8 cellular contexts compared by ENCODE assay signal in the genomic region with DNA sequence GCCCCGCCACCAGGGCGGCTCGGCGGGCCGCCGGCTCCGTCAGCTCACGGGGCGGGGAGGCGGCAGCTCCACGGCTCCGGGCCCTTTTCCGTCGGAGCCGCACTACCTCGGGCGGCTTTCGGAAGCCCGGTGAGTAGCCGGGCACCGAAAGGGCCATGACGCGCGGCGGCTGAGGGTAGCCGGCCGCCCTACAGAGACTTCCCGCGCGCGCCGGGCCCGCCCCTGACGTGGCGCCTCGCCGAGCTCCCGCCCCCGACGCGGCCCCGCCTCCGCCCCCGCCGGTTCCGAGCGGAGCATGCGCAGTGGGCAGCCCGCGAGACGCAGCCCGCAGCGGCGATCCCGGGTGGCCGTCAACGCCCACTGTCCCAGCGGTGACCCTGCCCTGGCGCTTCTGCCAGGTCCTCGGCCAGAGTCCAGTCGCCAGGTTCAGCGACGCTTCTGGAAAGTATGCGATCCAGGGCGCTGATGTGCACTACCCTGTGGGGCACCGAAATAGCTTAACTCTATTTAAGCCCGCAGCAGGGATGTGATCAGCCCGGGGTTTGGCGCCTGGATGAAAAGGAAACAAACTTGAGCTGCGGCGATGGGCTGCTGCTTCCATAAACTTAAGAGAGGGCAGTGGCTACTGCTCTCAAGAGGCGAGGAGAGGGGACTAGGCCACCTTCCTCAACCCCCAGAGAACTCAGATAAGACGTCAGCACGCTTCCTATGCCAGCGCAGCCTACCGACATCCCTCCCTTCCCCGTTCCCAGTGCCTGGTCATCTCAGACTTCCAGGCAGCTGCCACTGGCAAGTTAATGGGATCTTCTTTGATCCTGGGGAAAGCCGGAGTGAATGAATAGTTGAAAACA. TPM values are rescaled to one million over a fixed set of nuclear protein-coding genes. Genes with fewer than 3 reads are reported as not detected.
DNase-seq lines count a peak whose midpoint lies in the region; ATAC-seq and TF ChIP-seq lines count a peak whose summit lies in the region.

A gene with protein sequence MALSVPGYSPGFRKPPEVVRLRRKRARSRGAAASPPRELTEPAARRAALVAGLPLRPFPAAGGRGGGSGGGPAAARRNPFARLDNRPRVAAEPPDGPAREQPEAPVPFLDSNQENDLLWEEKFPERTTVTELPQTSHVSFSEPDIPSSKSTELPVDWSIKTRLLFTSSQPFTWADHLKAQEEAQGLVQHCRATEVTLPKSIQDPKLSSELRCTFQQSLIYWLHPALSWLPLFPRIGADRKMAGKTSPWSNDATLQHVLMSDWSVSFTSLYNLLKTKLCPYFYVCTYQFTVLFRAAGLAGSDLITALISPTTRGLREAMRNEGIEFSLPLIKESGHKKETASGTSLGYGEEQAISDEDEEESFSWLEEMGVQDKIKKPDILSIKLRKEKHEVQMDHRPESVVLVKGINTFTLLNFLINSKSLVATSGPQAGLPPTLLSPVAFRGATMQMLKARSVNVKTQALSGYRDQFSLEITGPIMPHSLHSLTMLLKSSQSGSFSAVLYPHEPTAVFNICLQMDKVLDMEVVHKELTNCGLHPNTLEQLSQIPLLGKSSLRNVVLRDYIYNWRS (minus strand): TSS at position 200 of the 851 bp plus-strand sequence. CDS start 43 bp downstream, at position 157.

- peak; percentile 95 for ATAC-seq in CD4-positive, CD25-positive, alpha-beta regulatory T cell (ENCODE audit: low read depth in 2 of 2)
- ATAC-seq in GM19372 (IDR thresholded peaks at IDR 0.05; ENCODE audit: low read depth, unreplicated experiment) (peak; percentile 87), HG03521 (IDR thresholded peaks at IDR 0.05; ENCODE audit: unreplicated experiment) (peak; percentile 89), right lobe of liver (peak; percentile 93 to 98 (median 94))

- peak within 1 kb of the TSS; percentile 94 to 97 (median 96) for H3K4me3 Mint-ChIP-seq in CD4-positive, CD25-positive, alpha-beta regulatory T cell
- peak within 1 kb of the TSS; percentile 92 for H3K4me3 Mint-ChIP-seq in activated CD4-positive, alpha-beta memory T cell treated with anti-CD3 and anti-CD28 coated beads for 36 hours

- peak; percentile 81 for TF ChIP-seq POLR2A in right lobe of liver (IDR thresholded peaks at IDR 0.05)

- peak within 1 kb of the TSS; percentile 72 for H3K27ac ChIP-seq in CD4-positive, CD25-positive, alpha-beta regulatory T cell (ENCODE audit: insufficient read depth, low read length, poor library complexity, severe bottlenecking)
- H3K27ac ChIP-seq in dorsolateral prefrontal cortex (peak within 1 kb of the TSS; percentile 4 to 92 (median 82)), right lobe of liver (peak within 1 kb of the TSS; percentile 86 to 95 (median 93))

- no peaks in the 10 kb centered on the region for H3K9me3 ChIP-seq in CD4-positive, CD25-positive, alpha-beta regulatory T cell (ENCODE audit: control insufficient read depth in 2 of 2, low read length in 2 of 2)
- no peaks in the 10 kb centered on the region for H3K9me3 ChIP-seq in right lobe of liver

- H3K27me3 Mint-ChIP-seq in CD4-positive, CD25-positive, alpha-beta regulatory T cell = no peaks in the 10 kb centered on the region
- no peaks in the 10 kb centered on the region for H3K27me3 Mint-ChIP-seq in activated CD4-positive, alpha-beta memory T cell treated with anti-CD3 and anti-CD28 coated beads for 36 hours

- H3K27me3 ChIP-seq in CD4-positive, CD25-positive, alpha-beta regulatory T cell (ENCODE audit: control insufficient read depth, insufficient read depth, low read length) = no peaks in the 10 kb centered on the region
- H3K27me3 ChIP-seq in dorsolateral prefrontal cortex = no peaks in the 10 kb centered on the region
- H3K27me3 ChIP-seq in right lobe of liver = no peaks in the 10 kb centered on the region

- TF ChIP-seq CTCF in dorsolateral prefrontal cortex (IDR thresholded peaks at IDR 0.05 in 54 of 56, conservative IDR thresholded peaks at IDR 0.05 in 2 of 56; ENCODE audit: low read depth in 1 of 56, partially characterized antibody in 56 of 56) (peak in 25 of 56 donors; percentile 4 to 44 (median 29)), right lobe of liver (IDR thresholded peaks at IDR 0.05) (no peak)

- 0% methylated on average over 16 of the region's 78 CpGs for WGBS in right lobe of liver (ENCODE audit: insufficient coverage, low coverage, low lambda C conversion rate, missing lambda C conversion rate)

- peaks cover 4% of the 10 kb centered on the region for H3K36me3 Mint-ChIP-seq in CD4-positive, CD25-positive, alpha-beta regulatory T cell
- peaks cover 16% of the 10 kb centered on the region for H3K36me3 Mint-ChIP-seq in activated CD4-positive, alpha-beta memory T cell treated with anti-CD3 and anti-CD28 coated beads for 36 hours

- H3K4me1 ChIP-seq in CD4-positive, CD25-positive, alpha-beta regulatory T cell (ENCODE audit: control insufficient read depth, insufficient read depth, low read length, poor library complexity, severe bottlenecking) = peaks cover 19% of the 10 kb centered on the region
- peaks cover 0 to 13% (median 6%) of the 10 kb centered on the region in 4 donors for H3K4me1 ChIP-seq in right lobe of liver

- DNase-seq in CD4-positive, CD25-positive, alpha-beta regulatory T cell = peak; percentile 84 to 90 (median 85)
- DNase-seq in NCI-H774 (lab: John Stamatoyannopoulos, UW) (peak; percentile 84), dorsolateral prefrontal cortex (peak; percentile 51 to 94 (median 79)), right lobe of liver (peak; percentile 96)
- DNase-seq in activated CD4-positive, alpha-beta memory T cell treated with anti-CD3 and anti-CD28 coated beads for 36 hours = peak; percentile 90
- peak; percentile 79 to 89 for DNase-seq in stimulated activated CD4-positive, alpha-beta T cell treated with anti-CD3 and anti-CD28 coated beads, Interleukin-4, amount 100 ng/mL, for 4 hours

- H3K36me3 ChIP-seq in CD4-positive, CD25-positive, alpha-beta regulatory T cell (ENCODE audit: control insufficient read depth, insufficient read depth, low read length) = no peaks in the 10 kb centered on the region
- no peaks in the 10 kb centered on the region for H3K36me3 ChIP-seq in right lobe of liver

- H3K9me3 Mint-ChIP-seq in CD4-positive, CD25-positive, alpha-beta regulatory T cell = no peaks in the 10 kb centered on the region
- H3K9me3 Mint-ChIP-seq in activated CD4-positive, alpha-beta memory T cell treated with anti-CD3 and anti-CD28 coated beads for 36 hours = no peaks in the 10 kb centered on the region

- intact Hi-C loops in activated CD4-positive, alpha-beta memory T cell treated with anti-CD3 and anti-CD28 coated beads for 36 hours (cut with micrococcal nuclease) = loop anchor here (1.0 to 5.0 kb wide), 4 partner anchors 46 to 111 kb away; a partner anchor contains a TSS
- intact Hi-C loops in dorsolateral prefrontal cortex (cut with DNase I) (loop anchor here (1.0 to 5.0 kb wide), 4 partner anchors 46 to 106 kb away; a partner anchor contains a TSS), right lobe of liver (cut with DNase I) (no loop called here)

- POLR2A ChIA-PET in activated CD4-positive, alpha-beta memory T cell treated with anti-CD3 and anti-CD28 coated beads for 36 hours (lab: Charles Lee) = interaction anchor here (0.6 to 2.6 kb wide), 12 partner anchors 8 to 977 kb away, joined by 3 to 16 read pairs (median 4); a partner anchor contains a TSS

- peaks cover 6 to 16% (median 16%) of the 10 kb centered on the region in 4 donors for H3K4me1 Mint-ChIP-seq in CD4-positive, CD25-positive, alpha-beta regulatory T cell
- H3K4me1 Mint-ChIP-seq in activated CD4-positive, alpha-beta memory T cell treated with anti-CD3 and anti-CD28 coated beads for 36 hours (ENCODE audit: low read depth) = peaks cover 21% of the 10 kb centered on the region

- CTCF ChIA-PET in activated CD4-positive, alpha-beta memory T cell treated with anti-CD3 and anti-CD28 coated beads for 36 hours (lab: Charles Lee) = interaction anchor here (0.6 to 4.4 kb wide), 10 partner anchors 9 to 308 kb away, joined by 3 to 51 read pairs (median 3); a partner anchor contains a TSS

- H3K27ac Mint-ChIP-seq in CD4-positive, CD25-positive, alpha-beta regulatory T cell = peak within 1 kb of the TSS; percentile 43 to 95 (median 81)
- peak within 1 kb of the TSS; percentile 72 for H3K27ac Mint-ChIP-seq in activated CD4-positive, alpha-beta memory T cell treated with anti-CD3 and anti-CD28 coated beads for 36 hours

- peak within 1 kb of the TSS; percentile 86 for H3K4me3 ChIP-seq in CD4-positive, CD25-positive, alpha-beta regulatory T cell (ENCODE audit: low read depth, low read length)
- H3K4me3 ChIP-seq in dorsolateral prefrontal cortex (peak within 1 kb of the TSS; percentile 58 to 97 (median 85)), right lobe of liver (peak within 1 kb of the TSS; percentile 81 to 86 (median 85))

RNA-seq across cellular contexts. Expression of the gene that starts here (rescaled TPM):
- total RNA-seq in CD4-positive, CD25-positive, alpha-beta regulatory T cell = 15.2 TPM
- 1 to 10 TPM; 4.2 to 5.1 (median 4.9) TPM for polyA plus RNA-seq in CD4-positive, CD25-positive, alpha-beta regulatory T cell
- 10 to 100 TPM; 38.2 to 39.0 TPM for total RNA-seq in activated CD4-positive, alpha-beta memory T cell treated with anti-CD3 and anti-CD28 coated beads for 36 hours
- total RNA-seq in dorsolateral prefrontal cortex (10 to 100 TPM in 115 of 120 experiments, 1 to 10 TPM in 5; 7.4 to 30.1 (median 16.4) TPM), right lobe of liver (10 to 100 TPM in 2 of 6 experiments, 1 to 10 TPM in 4; 6.0 to 13.7 (median 8.4) TPM)

Comparison
In these comparisons a context has a peak if more than half of its experiments do, and no peak if none do; other contexts are left out.
1. Peak in every context shown above with its lines: DNase-seq, ATAC-seq, H3K4me3 ChIP-seq and H3K27ac ChIP-seq.
2. intact Hi-C loops: an anchor here in activated CD4-positive, alpha-beta memory T cell treated with anti-CD3 and anti-CD28 coated beads for 36 hours (1.0 to 5.0 kb wide) and dorsolateral prefrontal cortex (1.0 to 5.0 kb wide); none called in right lobe of liver.